11 cellular contexts compared by ENCODE assay signal in genomic region chr3:149553781-149554451, GRCh38.
DNase-seq lines count a peak whose midpoint lies in the region; ATAC-seq, FAIRE-seq and TF ChIP-seq lines count a peak whose summit lies in the region.
"Had no signal": no experiment of that assay in that cellular context is flagged by ENCODE, and none has a peak within 500 bp of the region (broad histone marks: within the 10 kb centered on the region; RNA-seq: fewer than 3 reads in every experiment).

No MANE protein-coding gene starts in this region.

- H3K36me3 ChIP-seq in BJ (ENCODE audit: control insufficient read depth, insufficient read depth, low read length) (no peaks in the 10 kb centered on the region), ascending aorta (no peaks in the 10 kb centered on the region), heart left ventricle (peaks cover 0 to 2% (median 0%) of the 10 kb centered on the region in 9 donors), pancreas (no peaks in the 10 kb centered on the region)

- H3K27me3 ChIP-seq in BJ (ENCODE audit: control insufficient read depth, insufficient read depth, low read length) (no peaks in the 10 kb centered on the region), ascending aorta (no peaks in the 10 kb centered on the region), heart left ventricle (no peaks in the 10 kb centered on the region), pancreas (no peaks in the 10 kb centered on the region)

- H3K4me1 ChIP-seq in ascending aorta: peaks cover 12 to 38% of the 10 kb centered on the region in 2 donors
- H3K4me1 ChIP-seq in heart left ventricle: peaks cover 0 to 66% (median 36%) of the 10 kb centered on the region in 12 donors
- peaks cover 0 to 33% (median 24%) of the 10 kb centered on the region in 3 donors for H3K4me1 ChIP-seq in pancreas

- CTCF ChIA-PET in BJ (lab: Yijun Ruan, JAX): interaction anchor here (0.6 to 1.9 kb wide), 7 partner anchors 11 to 219 kb away, joined by 3 to 8 read pairs (median 4); no protein-coding TSS in a partner anchor

- H3K27ac ChIP-seq in ascending aorta: peak overlapping the region; percentile 73 to 83
- peak overlapping the region; percentile 5 to 81 (median 54) for H3K27ac ChIP-seq in heart left ventricle
- H3K27ac ChIP-seq in pancreas: peak overlapping the region in 3 of 4 donors; percentile 16 to 86 (median 82)

- 56 to 67% (median 62%) methylated on average over 13 of the region's 13 CpGs for WGBS in heart left ventricle, 4 donors
- WGBS in pancreas, 2 donors: 52 to 56% methylated on average over 13 of the region's 13 CpGs

- DNase-seq in BJ (ENCODE audit: low read depth) (peak; percentile 87), ascending aorta (ENCODE audit: low spot score in 2 of 2) (peak in 1 of 2 donors; percentile 74), heart left ventricle (peak in 4 of 5 donors; percentile 59 to 73 (median 64)), pancreas (peak in 3 of 6 donors; percentile 29 to 42 (median 40)), NOMO-1 treated with dmso at 0.1 percent for 144 hours (lab: John Stamatoyannopoulos, UW; ENCODE audit: unreplicated experiment) (no peak), SW480 (ENCODE audit: low spot score) (no peak)
- DNase-seq in activated CD4-positive, alpha-beta T cell treated with anti-CD3 and anti-CD28 coated beads, Interleukin-2, amount 50 U/mL, for 48 hours: no peak
- DNase-seq: activated CD4-positive, alpha-beta T cell treated with anti-CD3 and anti-CD28 coated beads, Interleukin-2, amount 50 U/mL, for 1 hour; NCI-H446 treated with DMSO at 0.1 percent for 48 hours; stimulated activated CD4-positive, alpha-beta T cell treated with anti-CD3 and anti-CD28 coated beads, Interleukin-12 subunit alpha, Interleukin-12 subunit beta, amount 100 ng/mL, for 4 hours had no signal

- intact Hi-C loops in ascending aorta (cut with DNase I): no loop called here
- intact Hi-C loops in heart left ventricle (cut with DNase I): no loop called here
- intact Hi-C loops in pancreas (cut with DNase I): no loop called here

- POLR2A ChIA-PET in BJ (lab: Charles Lee): interaction anchor here (0.6 to 1.0 kb wide), 2 partner anchors 104 to 107 kb away, joined by 4 to 5 read pairs; partner anchors contain the start of gene WWTR1

- no peak for TF ChIP-seq POLR2A in heart left ventricle (IDR thresholded peaks at IDR 0.05)

- TF ChIP-seq CTCF in BJ (IDR thresholded peaks at IDR 0.05; ENCODE audit: insufficient read depth, low read depth, low read length) (no peak), ascending aorta (IDR thresholded peaks at IDR 0.05) (no peak), heart left ventricle (IDR thresholded peaks at IDR 0.05) (no peak), pancreas (IDR thresholded peaks at IDR 0.05) (no peak)

- peak; percentile 68 to 81 (median 77) for ATAC-seq in heart left ventricle
- peak; percentile 71 to 82 (median 76) for ATAC-seq in pancreas
- no peak for ATAC-seq in HG03025 (IDR thresholded peaks at IDR 0.05; ENCODE audit: low FRiP score, unreplicated experiment)

- H3K4me3 ChIP-seq in BJ (ENCODE audit: low read depth, low read length): no peak overlapping the region
- peak overlapping the region; percentile 20 to 39 for H3K4me3 ChIP-seq in ascending aorta
- H3K4me3 ChIP-seq in heart left ventricle: no peak overlapping the region
- H3K4me3 ChIP-seq in pancreas: no peak overlapping the region

- no peak for FAIRE-seq in pancreas (lab: Jason Lieb, UNC)

- no peaks in the 10 kb centered on the region for H3K9me3 ChIP-seq in ascending aorta
- no peaks in the 10 kb centered on the region for H3K9me3 ChIP-seq in heart left ventricle
- no peaks in the 10 kb centered on the region for H3K9me3 ChIP-seq in pancreas

Comparison
In these comparisons a context has a peak if more than half of its experiments do, and no peak if none do; other contexts are left out.
1. DNase-seq: peak in BJ (single experiment) and heart left ventricle (4 of 5); none in NOMO-1 treated with dmso at 0.1 percent for 144 hours (single experiment), SW480 (single experiment) and activated CD4-positive, alpha-beta T cell treated with anti-CD3 and anti-CD28 coated beads, Interleukin-2, amount 50 U/mL, for 48 hours (0 of 2).
2. H3K4me3 ChIP-seq: peak in ascending aorta (2 of 2); none in BJ (single experiment), heart left ventricle (0 of 12) and pancreas (0 of 4).
3. Peak in every context shown above with its lines, with median percentiles within 50 percentile points of each other: H3K27ac ChIP-seq.